Comparison of ENCODE assay signal across 8 cellular contexts in the genomic region with DNA sequence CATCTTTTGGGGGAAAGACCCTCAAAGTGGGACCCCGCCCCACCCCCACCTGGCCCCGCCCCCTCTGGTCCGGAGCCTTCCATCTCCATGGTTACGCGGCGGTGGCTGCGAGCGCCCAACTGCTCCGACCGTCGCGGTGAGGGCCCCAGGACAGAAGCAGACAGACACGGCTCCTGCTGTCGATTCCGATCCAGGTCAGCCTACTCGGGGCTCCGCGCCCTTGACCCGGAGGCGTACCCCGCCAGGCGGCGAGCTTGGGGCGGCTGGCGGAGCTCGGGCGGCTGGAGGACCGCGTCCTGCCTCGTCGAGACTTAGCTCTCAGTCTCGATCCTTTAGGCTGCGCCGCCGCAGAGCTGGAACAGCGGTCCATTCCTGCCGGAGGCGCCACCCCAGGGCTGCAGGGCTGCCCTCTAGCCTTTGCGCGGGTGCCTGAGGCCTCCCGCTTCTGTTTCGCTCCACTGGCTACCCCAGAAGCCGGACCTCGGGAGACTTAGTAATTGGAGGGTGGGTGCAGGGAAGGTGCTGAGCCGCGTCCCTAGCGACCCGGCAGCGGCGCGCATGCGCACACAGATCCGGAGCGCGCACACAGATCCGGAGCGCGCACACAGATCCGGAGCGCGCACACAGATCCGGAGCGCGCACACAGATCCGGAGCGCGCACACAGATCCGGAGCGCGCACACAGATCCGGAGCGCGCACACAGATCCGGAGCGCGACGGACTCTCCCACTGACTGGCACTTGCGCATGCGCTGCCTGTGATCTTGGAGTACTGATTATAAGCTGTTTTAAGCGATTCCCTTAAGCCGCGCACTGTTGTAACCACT. TPM values are rescaled to one million over a fixed set of nuclear protein-coding genes. Genes with fewer than 3 reads are reported as not detected.
DNase-seq lines count a peak whose midpoint lies in the region; ATAC-seq and TF ChIP-seq lines count a peak whose summit lies in the region.

Gene CFAP206 (plus strand): TSS at position 77 of the 825 bp plus-strand sequence. CDS start 1,868 bp downstream, outside the sequence.

- no peaks in the 10 kb centered on the region for H3K36me3 Mint-ChIP-seq in activated naive CD8-positive, alpha-beta T cell treated with anti-CD3 and anti-CD28 coated beads for 36 hours

- H3K9me3 ChIP-seq in ovary (no peaks in the 10 kb centered on the region), thymus (ENCODE audit: control insufficient read depth) (no peaks in the 10 kb centered on the region)

- no peak for TF ChIP-seq POLR2A in ovary (IDR thresholded peaks at IDR 0.05)

- H3K27ac ChIP-seq in ovary: peak within 1 kb of the TSS; percentile 2 to 59
- peak within 1 kb of the TSS; percentile 72 for H3K27ac ChIP-seq in thymus (ENCODE audit: low read depth)

- peaks cover 19% of the 10 kb centered on the region for H3K27me3 Mint-ChIP-seq in activated naive CD8-positive, alpha-beta T cell treated with anti-CD3 and anti-CD28 coated beads for 36 hours

- H3K36me3 ChIP-seq in ovary (no peaks in the 10 kb centered on the region), thymus (ENCODE audit: control insufficient read depth, insufficient read depth) (no peaks in the 10 kb centered on the region)

- no peak for TF ChIP-seq CTCF in ovary (IDR thresholded peaks at IDR 0.05)

- WGBS in ovary, 3 donors: 0% methylated on average over 56 to 68 of the region's 82 CpGs
- under 1% methylated on average over 82 of the region's 82 CpGs for WGBS in thymus

- peaks cover 3% of the 10 kb centered on the region for H3K4me1 Mint-ChIP-seq in activated naive CD8-positive, alpha-beta T cell treated with anti-CD3 and anti-CD28 coated beads for 36 hours

- peak; percentile 73 for DNase-seq in NCI-H1048 (lab: John Stamatoyannopoulos, UW)
- DNase-seq in SKM-1 treated with dmso at 0.1 percent for 144 hours (lab: John Stamatoyannopoulos, UW; ENCODE audit: unreplicated experiment): peak; percentile 67
- peak; percentile 78 for DNase-seq in activated naive CD8-positive, alpha-beta T cell treated with anti-CD3 and anti-CD28 coated beads for 36 hours
- peak; percentile 61 to 89 (median 79) for DNase-seq in head of caudate nucleus
- DNase-seq in ovary: peak; percentile 76 to 84 (median 80)

- peak within 1 kb of the TSS; percentile 82 for H3K4me3 Mint-ChIP-seq in activated naive CD8-positive, alpha-beta T cell treated with anti-CD3 and anti-CD28 coated beads for 36 hours

- H3K27me3 ChIP-seq in ovary (no peaks in the 10 kb centered on the region), thymus (ENCODE audit: control insufficient read depth, insufficient read depth) (peaks cover 3% of the 10 kb centered on the region)

- intact Hi-C loops in head of caudate nucleus (cut with DNase I): no loop called here
- intact Hi-C loops in ovary (cut with DNase I): loop anchor here in 1 of 4 donors (10.0 kb wide), 1 partner anchor 177 kb away; the partner anchor contains the start of gene RARS2

- no peaks in the 10 kb centered on the region for H3K9me3 Mint-ChIP-seq in activated naive CD8-positive, alpha-beta T cell treated with anti-CD3 and anti-CD28 coated beads for 36 hours

- ATAC-seq in HG02588 (IDR thresholded peaks at IDR 0.05; ENCODE audit: unreplicated experiment): peak; percentile 82

- H3K4me3 ChIP-seq in GM08714 (ENCODE audit: low read length): peak within 1 kb of the TSS; percentile 91
- H3K4me3 ChIP-seq in ovary: peak within 1 kb of the TSS; percentile 76
- peak within 1 kb of the TSS; percentile 50 for H3K4me3 ChIP-seq in thymus (ENCODE audit: low read length)

- H3K4me1 ChIP-seq in ovary (ENCODE audit: insufficient read depth): no peaks in the 10 kb centered on the region
- peaks cover 2% of the 10 kb centered on the region for H3K4me1 ChIP-seq in thymus (ENCODE audit: control insufficient read depth, insufficient read depth, low read length)

- H3K27ac Mint-ChIP-seq in activated naive CD8-positive, alpha-beta T cell treated with anti-CD3 and anti-CD28 coated beads for 36 hours: peak within 1 kb of the TSS; percentile 45

- no peak for TF ChIP-seq EP300 in ovary (IDR thresholded peaks at IDR 0.05)

RNA-seq across cellular contexts. Expression of gene CFAP206, which starts in this region (rescaled TPM):
- not detected for total RNA-seq in activated naive CD8-positive, alpha-beta T cell treated with anti-CD3 and anti-CD28 coated beads for 36 hours
- total RNA-seq in ovary: 1 to 10 TPM in 2 of 7 donors, under 1 TPM in 4, not detected in 1; 0.25 to 9.5 (median 0.73) TPM
- polyA plus RNA-seq in ovary (under 1 TPM; 0.15 to 0.47 TPM), thymus (0.43 TPM)

Comparison
In these comparisons a context has a peak if more than half of its experiments do, and no peak if none do; other contexts are left out.
1. Peak in every context shown above with its lines: DNase-seq, ATAC-seq, H3K4me3 ChIP-seq and H3K27ac ChIP-seq.
2. Peak in DNase-seq in activated naive CD8-positive, alpha-beta T cell treated with anti-CD3 and anti-CD28 coated beads for 36 hours; RNA of the gene not detected or under 1 TPM.